In genomic region chr14:77579065-77579464, GRCh38 we compare ENCODE assay signal across 22 cellular contexts. TPM values are rescaled to one million over a fixed set of nuclear protein-coding genes. Genes with fewer than 3 reads are reported as not detected.
A peak's percentile ranks its signal among the peaks of the same experiment; 100 is the strongest.
DNase-seq lines count a peak whose midpoint lies in the region; ATAC-seq and TF ChIP-seq lines count a peak whose summit lies in the region.
"Had no signal": no experiment of that assay in that cellular context is flagged by ENCODE, and none has a peak within 500 bp of the region (broad histone marks: within the 10 kb centered on the region; RNA-seq: fewer than 3 reads in every experiment).

No MANE protein-coding gene starts in this region.

- no peak overlapping the region for H2AFZ ChIP-seq in SK-N-SH (ENCODE audit: low read depth)

- peak overlapping the region; percentile 29; the same call in 1 of the 2 replicates for H3K4me2 ChIP-seq in SK-N-SH
- H3K4me2 ChIP-seq in skeletal muscle satellite cell (ENCODE audit: low read length) = peak overlapping the region; percentile 14

- TF ChIP-seq RAD21 in SK-N-SH (IDR thresholded peaks at IDR 0.05; ENCODE audit: low read length) = no peak

- H3F3A ChIP-seq in SK-N-SH (replicated peaks; ENCODE audit: insufficient read depth) = peaks cover 29% of the 10 kb centered on the region

- H3K4me3 ChIP-seq in SK-N-SH (ENCODE audit: low read depth in 2 of 2, low read length in 1 of 2) = no peak overlapping the region
- no peak overlapping the region for H3K4me3 ChIP-seq in fibroblast of villous mesenchyme (ENCODE audit: low read depth, low read length)
- no peak overlapping the region for H3K4me3 ChIP-seq in skeletal muscle satellite cell (ENCODE audit: low read length)
- H3K4me3 ChIP-seq in MG63 = no peak overlapping the region
- H3K4me3 ChIP-seq: colonic mucosa, lower lobe of right lung, SJSA1, smooth muscle cell, testis had no signal

- H3K9ac ChIP-seq in SK-N-SH (no peak overlapping the region), skeletal muscle satellite cell (ENCODE audit: low read depth, low read length) (peak overlapping the region; percentile 15)

- no peak for TF ChIP-seq EP300 in SK-N-SH (IDR thresholded peaks at IDR 0.05; ENCODE audit: borderline replicate concordance in 1 of 2, low read depth in 1 of 2, low read length in 1 of 2)

- H3K4me1 ChIP-seq in SK-N-SH (ENCODE audit: control insufficient read depth in 1 of 2, insufficient read depth in 2 of 2, low read depth in 1 of 2, low read length in 1 of 2) (peaks cover 5 to 39% of the 10 kb centered on the region in 2 experiments; a peak in 3 of 4 replicates), skeletal muscle satellite cell (ENCODE audit: control insufficient read depth, insufficient read depth, low read length) (peaks cover 46% of the 10 kb centered on the region)
- H3K4me1 ChIP-seq: colonic mucosa, testis had no signal

- POLR2A ChIA-PET in SK-N-SH (lab: Yijun Ruan, JAX) = no interaction called here

- H3K27ac ChIP-seq in SK-N-SH (ENCODE audit: low read depth in 2 of 2, low read length in 1 of 2) = peak overlapping the region in 1 of 2 experiments; percentile 84; a peak in 1 of 4 replicates
- H3K27ac ChIP-seq: colonic mucosa, lower lobe of right lung, neutrophil, SJSA1, testis had no signal

- peaks cover 94% of the 10 kb centered on the region for H3K79me2 ChIP-seq in SK-N-SH (ENCODE audit: insufficient read depth)

- no peak for TF ChIP-seq CTCF in SK-N-SH (IDR thresholded peaks at IDR 0.05)
- TF ChIP-seq CTCF in fibroblast of villous mesenchyme (IDR thresholded peaks at IDR 0.05; ENCODE audit: insufficient read depth, low read depth, low read length) = no peak

- no peaks in the 10 kb centered on the region for H3K9me2 ChIP-seq in SK-N-SH

- WGBS in SK-N-SH (ENCODE audit: low lambda C conversion rate) = 51% methylated on average over 2 of the region's 2 CpGs

- peaks cover 8 to 30% of the 10 kb centered on the region in 2 experiments for H3K36me3 ChIP-seq in SK-N-SH (replicated peaks in 1 of 2; ENCODE audit: control insufficient read depth in 1 of 2, insufficient read depth in 2 of 2, low read length in 1 of 2)
- peaks cover 8% of the 10 kb centered on the region for H3K36me3 ChIP-seq in skeletal muscle satellite cell (ENCODE audit: insufficient read depth, low read length)
- no peaks in the 10 kb centered on the region; the same call in 1 of the 2 replicates for H3K36me3 ChIP-seq in MG63
- H3K36me3 ChIP-seq: colonic mucosa had no signal

- DNase-seq in EL (peak; percentile 65), SK-N-SH (no peak), fibroblast of villous mesenchyme (ENCODE audit: low read depth) (peak; percentile 50), activated gamma-delta T cell (lab: John Stamatoyannopoulos, UW) (no peak), MG63 (no peak)
- DNase-seq: activated CD4-positive, alpha-beta T cell treated with anti-CD3 and anti-CD28 coated beads for 4 hours; activated naive CD4-positive, alpha-beta T cell treated with anti-CD3 and anti-CD28 coated beads, Interleukin-2, amount 50 U/mL, for 16 hours; CD4-positive, CD25-positive, alpha-beta regulatory T cell; colonic mucosa; Kasumi-1; kidney glomerular epithelial cell; lower lobe of right lung; NCI-H1694 treated with DMSO at 0.1 percent for 48 hours; NCI-H526; stimulated activated CD4-positive, alpha-beta T cell treated with anti-CD3 and anti-CD28 coated beads, Interleukin-2, amount 100 ng/mL, for 24 hours; testis had no signal

- H3K27me3 ChIP-seq in SK-N-SH (ENCODE audit: insufficient read depth) = no peaks in the 10 kb centered on the region
- H3K27me3 ChIP-seq in skeletal muscle satellite cell (ENCODE audit: control insufficient read depth, insufficient read depth, low read length) = no peaks in the 10 kb centered on the region
- no peaks in the 10 kb centered on the region for H3K27me3 ChIP-seq in MG63
- H3K27me3 ChIP-seq: colonic mucosa, neutrophil, SJSA1, testis had no signal

- H3K9me3 ChIP-seq in SK-N-SH (no peaks in the 10 kb centered on the region), skeletal muscle satellite cell (replicated peaks; ENCODE audit: low read length) (no peaks in the 10 kb centered on the region), MG63 (no peaks in the 10 kb centered on the region)
- H3K9me3 ChIP-seq: colonic mucosa, lower lobe of right lung, neutrophil, SJSA1, testis had no signal

- CTCF ChIA-PET in SK-N-SH (lab: Yijun Ruan, JAX) = no interaction called here

- ATAC-seq in GM18867 (IDR thresholded peaks at IDR 0.05; ENCODE audit: unreplicated experiment) = no peak
- ATAC-seq: esophagus mucosa, lower lobe of right lung had no signal

- H4K20me1 ChIP-seq in SK-N-SH (ENCODE audit: insufficient read depth) = peaks cover 30% of the 10 kb centered on the region; the same call in 1 of the 2 replicates

TF ChIP-seq in SK-N-SH, 30 proteins besides CTCF, POLR2A, EP300 and RAD21:
- peak; percentile 33 for TF ChIP-seq TCF12 (IDR thresholded peaks at IDR 0.05)
- TF ChIP-seq, protein P1, sequence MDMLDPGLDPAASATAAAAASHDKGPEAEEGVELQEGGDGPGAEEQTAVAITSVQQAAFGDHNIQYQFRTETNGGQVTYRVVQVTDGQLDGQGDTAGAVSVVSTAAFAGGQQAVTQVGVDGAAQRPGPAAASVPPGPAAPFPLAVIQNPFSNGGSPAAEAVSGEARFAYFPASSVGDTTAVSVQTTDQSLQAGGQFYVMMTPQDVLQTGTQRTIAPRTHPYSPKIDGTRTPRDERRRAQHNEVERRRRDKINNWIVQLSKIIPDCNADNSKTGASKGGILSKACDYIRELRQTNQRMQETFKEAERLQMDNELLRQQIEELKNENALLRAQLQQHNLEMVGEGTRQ (IDR thresholded peaks at IDR 0.05; ENCODE audit: borderline replicate concordance, low read depth, low read length) = no peak
- TF ChIP-seq NFIC (IDR thresholded peaks at IDR 0.05; ENCODE audit: borderline replicate concordance) = no peak
- no peak for TF ChIP-seq MEF2A (IDR thresholded peaks at IDR 0.05; ENCODE audit: borderline replicate concordance, low read depth)
- no peak for TF ChIP-seq RCOR1 (IDR thresholded peaks at IDR 0.05; ENCODE audit: low read length)

RNA-seq across cellular contexts. Expression of gene SPTLC2, which starts 37.4 kb away (rescaled TPM):
- 10.2 and 14.4 TPM in 2 replicates for polyA plus RNA-seq in SK-N-SH (2012; rRNA removed)
- polyA plus RNA-seq in SK-N-SH (2012; cell fraction: cytosol; rRNA removed) = 15.6 and 17.0 TPM in 2 replicates
- 6.9 and 10.0 TPM in 2 replicates for polyA plus RNA-seq in SK-N-SH (2012; cell fraction: nucleus; rRNA removed)
- total RNA-seq in fibroblast of villous mesenchyme = 38.3 and 48.4 TPM in 2 replicates
- total RNA-seq in skeletal muscle satellite cell (2012; rRNA removed) = 20.3 and 30.2 TPM in 2 replicates
- total RNA-seq in MG63 (2014; rRNA removed; shearing (Covaris generic); ENCODE audit: low replicate concordance) = 5.7 and 10.9 TPM in 2 replicates

Comparison
In these comparisons a context has a peak if more than half of its experiments do, and no peak if none do; other contexts are left out.
1. DNase-seq: peak in EL (single experiment) and fibroblast of villous mesenchyme (single experiment); none in SK-N-SH (single experiment), activated gamma-delta T cell (single experiment) and MG63 (single experiment).